ENCODE assay signal across 10 cellular contexts in the genomic region with DNA sequence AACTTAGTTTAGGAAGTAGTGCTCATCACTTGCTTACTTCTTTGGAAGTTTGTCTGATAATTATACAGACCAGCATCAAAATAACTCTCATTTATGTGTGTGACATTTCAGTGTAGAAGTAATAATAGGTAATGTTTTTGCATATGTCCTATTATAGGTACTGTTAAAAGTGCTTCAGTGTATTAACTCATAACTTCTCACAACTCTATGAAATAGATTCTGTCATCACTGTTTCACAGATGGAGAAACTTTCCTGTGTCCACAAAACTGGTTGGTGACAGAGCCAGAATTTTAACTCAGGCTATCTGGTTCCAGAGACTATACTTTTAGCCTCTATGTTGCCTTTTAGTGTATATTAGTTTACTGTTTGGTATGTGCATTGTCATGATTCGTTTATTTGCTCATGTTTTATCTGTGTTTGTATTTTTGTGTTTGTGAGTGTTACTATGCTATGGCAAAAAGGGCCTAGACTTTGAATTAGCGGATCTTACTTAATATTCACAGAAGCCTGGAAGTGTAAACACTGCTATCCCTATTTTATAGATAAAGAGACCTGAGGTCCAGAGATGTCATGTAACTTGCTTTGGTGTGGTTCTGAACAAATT. TPM values are rescaled to one million over a fixed set of nuclear protein-coding genes. Genes with fewer than 3 reads are reported as not detected.
DNase-seq lines count a peak whose midpoint lies in the region; ATAC-seq, FAIRE-seq and TF ChIP-seq lines count a peak whose summit lies in the region.
"Had no signal": no experiment of that assay in that cellular context is flagged by ENCODE, and none has a peak within 500 bp of the region (broad histone marks: within the 10 kb centered on the region; RNA-seq: fewer than 3 reads in every experiment).

No MANE protein-coding gene starts in this region.

- DNase-seq in GM12892 (ENCODE audit: insufficient read length) (no peak), fibroblast of lung (ENCODE audit: low read depth in 2 of 2) (peak in 1 of 2 donors; percentile 13), small intestine (no peak), NCI-H69 (lab: John Stamatoyannopoulos, UW) (no peak)
- no peak for DNase-seq in activated CD8-positive, alpha-beta T cell treated with anti-CD3 and anti-CD28 coated beads for 36 hours
- DNase-seq in activated CD4-positive, alpha-beta T cell treated with anti-CD3 and anti-CD28 coated beads, Interleukin-2, amount 50 U/mL, for 48 hours: no peak
- DNase-seq: endodermal cell had no signal

- H3K9me3 ChIP-seq in fibroblast of lung (ENCODE audit: control insufficient read depth, insufficient read depth, low read depth, low read length): no peaks in the 10 kb centered on the region
- no peaks in the 10 kb centered on the region for H3K9me3 ChIP-seq in small intestine (ENCODE audit: control insufficient read depth, low read depth)

- peaks cover 43% of the 10 kb centered on the region for H3K4me1 Mint-ChIP-seq in activated CD8-positive, alpha-beta T cell treated with anti-CD3 and anti-CD28 coated beads for 36 hours (ENCODE audit: low read depth)
- H3K4me1 Mint-ChIP-seq: endodermal cell had no signal

- H2AFZ ChIP-seq in fibroblast of lung (ENCODE audit: low read length): no peak overlapping the region

- no peak for ATAC-seq in activated CD8-positive, alpha-beta T cell treated with anti-CD3 and anti-CD28 coated beads for 36 hours
- no peak for ATAC-seq in HG03565 (IDR thresholded peaks at IDR 0.05; ENCODE audit: unreplicated experiment)
- no peak for ATAC-seq in activated CD4-positive, CD25-positive, alpha-beta regulatory T cell treated with anti-CD3 and anti-CD28 coated beads, Interleukin-2, amount 50 U/mL, for 24 hours

- no peaks in the 10 kb centered on the region for H3K27me3 Mint-ChIP-seq in activated CD8-positive, alpha-beta T cell treated with anti-CD3 and anti-CD28 coated beads for 36 hours

- no peaks in the 10 kb centered on the region for H3K79me2 ChIP-seq in fibroblast of lung (ENCODE audit: control insufficient read depth, insufficient read depth, low read length)

- intact Hi-C loops in activated CD8-positive, alpha-beta T cell treated with anti-CD3 and anti-CD28 coated beads for 36 hours (cut with micrococcal nuclease): loop anchor here (10.0 kb wide), 2 partner anchors 95 to 165 kb away; partner anchors contain the start of gene ITM2B

- H3K9me3 Mint-ChIP-seq in activated CD8-positive, alpha-beta T cell treated with anti-CD3 and anti-CD28 coated beads for 36 hours: peaks cover 8% of the 10 kb centered on the region

- H3K4me1 ChIP-seq in fibroblast of lung (ENCODE audit: control insufficient read depth, extremely low read depth, insufficient read depth, low read length) (peaks cover 13% of the 10 kb centered on the region), small intestine (ENCODE audit: control insufficient read depth in 2 of 2, insufficient read depth in 1 of 2, low read depth in 1 of 2, low read length in 1 of 2) (peaks cover 0 to 3% of the 10 kb centered on the region in 2 donors)

- CTCF ChIA-PET in activated CD8-positive, alpha-beta T cell treated with anti-CD3 and anti-CD28 coated beads for 36 hours (lab: Charles Lee): no interaction called here

- no peaks in the 10 kb centered on the region for H4K20me1 ChIP-seq in fibroblast of lung (ENCODE audit: control insufficient read depth, extremely low read depth, insufficient read depth, low read length)

- no peak overlapping the region for H3K9ac ChIP-seq in fibroblast of lung (ENCODE audit: insufficient read depth, low read length)

- H3K36me3 ChIP-seq in fibroblast of lung (ENCODE audit: control insufficient read depth, insufficient read depth, low read length): no peaks in the 10 kb centered on the region
- no peaks in the 10 kb centered on the region for H3K36me3 ChIP-seq in small intestine (ENCODE audit: control insufficient read depth in 2 of 2, insufficient read depth in 2 of 2, low read length in 2 of 2)

- POLR2A ChIA-PET in activated CD8-positive, alpha-beta T cell treated with anti-CD3 and anti-CD28 coated beads for 36 hours (lab: Charles Lee): no interaction called here

- no peaks in the 10 kb centered on the region for H3K27me3 ChIP-seq in fibroblast of lung (ENCODE audit: control insufficient read depth, insufficient read depth, low read length)
- no peaks in the 10 kb centered on the region for H3K27me3 ChIP-seq in small intestine (ENCODE audit: control insufficient read depth in 2 of 2, insufficient read depth in 2 of 2, low read length in 2 of 2)

- peak overlapping the region; percentile 35 for H3K27ac Mint-ChIP-seq in activated CD8-positive, alpha-beta T cell treated with anti-CD3 and anti-CD28 coated beads for 36 hours
- H3K27ac Mint-ChIP-seq: endodermal cell had no signal

- WGBS in small intestine, 3 donors: 71 to 77% (median 73%) methylated on average over 2 of the region's 2 CpGs

- no peak for TF ChIP-seq POLR2A in GM12892 (IDR thresholded peaks at IDR 0.05; ENCODE audit: low read depth, low read length)

- no peak for TF ChIP-seq CTCF in activated CD8-positive, alpha-beta T cell treated with anti-CD3 and anti-CD28 coated beads for 36 hours (IDR thresholded peaks at IDR 0.05)
- TF ChIP-seq CTCF in fibroblast of lung (conservative IDR thresholded peaks at IDR 0.05 in 1 of 2, IDR thresholded peaks at IDR 0.05 in 1 of 2; ENCODE audit: low read depth in 1 of 2, low read length in 2 of 2): no peak

- peaks cover 14% of the 10 kb centered on the region for H3K36me3 Mint-ChIP-seq in activated CD8-positive, alpha-beta T cell treated with anti-CD3 and anti-CD28 coated beads for 36 hours (ENCODE audit: low read depth)

- H3K27ac ChIP-seq in fibroblast of lung (ENCODE audit: insufficient read depth, low read length): peak overlapping the region; percentile 4
- H3K27ac ChIP-seq in small intestine (ENCODE audit: low read depth in 1 of 2, low read length in 1 of 2): no peak overlapping the region

- FAIRE-seq in GM12892 (lab: Jason Lieb, UNC) (peak; percentile 5), small intestine (lab: Jason Lieb, UNC) (peak; percentile 44)
- FAIRE-seq: G401.6 had no signal

- peak overlapping the region; percentile 69 for H3K4me2 ChIP-seq in fibroblast of lung (ENCODE audit: extremely low read depth, insufficient read depth, low read length)

- no peak overlapping the region for H3K4me3 Mint-ChIP-seq in activated CD8-positive, alpha-beta T cell treated with anti-CD3 and anti-CD28 coated beads for 36 hours
- H3K4me3 Mint-ChIP-seq: endodermal cell had no signal

- H3K4me3 ChIP-seq in fibroblast of lung (replicated peaks in 1 of 4; ENCODE audit: control extremely low read depth in 1 of 4, insufficient read depth in 1 of 4, low read depth in 3 of 4, low read length in 4 of 4): no peak overlapping the region
- no peak overlapping the region for H3K4me3 ChIP-seq in small intestine (ENCODE audit: low read depth in 1 of 2, low read length in 2 of 2)

RNA-seq across cellular contexts. Expression of gene LPAR6, which starts 12.7 kb away (rescaled TPM):
- polyA plus RNA-seq in GM12892 (2012; ENCODE audit: missing spikeins): 0.89 TPM
- 1 to 10 TPM; 5.2 to 6.4 TPM for total RNA-seq in activated CD8-positive, alpha-beta T cell treated with anti-CD3 and anti-CD28 coated beads for 36 hours
- 4.9 and 7.6 TPM in 2 replicates for total RNA-seq in fibroblast of lung
- 3.6 and 6.8 TPM in 2 replicates for polyA plus RNA-seq in fibroblast of lung
- polyA plus RNA-seq in fibroblast of lung (2012): 3.0 and 4.6 TPM in 2 replicates
- polyA minus RNA-seq in fibroblast of lung (ENCODE audit: low replicate concordance): 0.44 TPM in 1 of 2 replicates, not detected in the other
- polyA plus RNA-seq in small intestine: 10 to 100 TPM in 1 of 3 donors, 1 to 10 TPM in 2; 1.8 to 15.8 (median 7.3) TPM
